In the genomic region with DNA sequence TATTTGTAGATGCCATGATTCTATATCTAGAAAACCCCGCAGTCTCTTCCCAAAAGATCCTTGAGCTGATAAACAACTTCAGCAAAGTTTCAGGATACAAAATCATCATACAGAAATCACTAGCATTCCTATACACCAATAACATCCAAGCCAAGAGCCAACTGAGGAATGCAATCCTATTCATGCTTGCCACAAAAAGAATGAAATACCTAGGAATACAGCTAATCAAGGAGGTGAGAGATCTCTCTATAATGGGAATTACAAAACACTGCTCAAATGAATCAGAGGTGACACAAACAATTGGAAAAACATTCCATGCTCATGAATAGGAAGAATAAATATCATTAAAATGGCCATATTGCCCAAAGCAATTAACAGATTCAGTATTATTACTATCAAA, we compare ENCODE assay signal across 25 cellular contexts.
"Had no signal": no experiment of that assay in that cellular context is flagged by ENCODE, and none has a peak within 500 bp of the region (broad histone marks: within the 10 kb centered on the region; RNA-seq: fewer than 3 reads in every experiment).

No MANE protein-coding gene starts in this region.

- H3K9ac ChIP-seq: neural progenitor cell had no signal

- H3K4me2 ChIP-seq: hepatocyte, neural progenitor cell had no signal

- H3K79me2 ChIP-seq: hepatocyte had no signal

- H2AFZ ChIP-seq: hepatocyte, neural progenitor cell had no signal

- DNase-seq: dermis blood vessel endothelial cell; effector memory CD4-positive, alpha-beta T cell; foreskin fibroblast; heart left ventricle; left cardiac atrium; left lung; mesendoderm; midbrain; naive thymus-derived CD4-positive, alpha-beta T cell; nucleus accumbens; right cardiac atrium; sigmoid colon; spleen; stimulated activated CD4-positive, alpha-beta T cell treated with anti-CD3 and anti-CD28 coated beads, Interleukin-4, amount 100 ng/mL, for 4 hours; upper lobe of right lung; uterus had no signal

- H3K36me3 ChIP-seq: gastroesophageal sphincter, heart left ventricle, left lung, neural progenitor cell, prostate gland, sigmoid colon, spleen, thoracic aorta, tibial nerve, upper lobe of right lung, uterus had no signal

- H3K27me3 ChIP-seq: gastroesophageal sphincter, heart left ventricle, hepatocyte, left lung, neural progenitor cell, sigmoid colon, spleen, tibial nerve, upper lobe of right lung, uterus had no signal

- H3K4me1 ChIP-seq: gastroesophageal sphincter, heart left ventricle, left lung, neural progenitor cell, prostate gland, sigmoid colon, spleen, tibial nerve, upper lobe of right lung, uterus had no signal

- H3K9me3 ChIP-seq: left lung, prostate gland, sigmoid colon, spleen, thoracic aorta, tibial nerve, upper lobe of right lung, uterus had no signal

- H3K4me3 ChIP-seq: coronary artery, gastroesophageal sphincter, heart left ventricle, hepatocyte, left lung, neural progenitor cell, prostate gland, sigmoid colon, skin epidermis, spleen, thoracic aorta, tibial nerve, upper lobe of right lung, uterus had no signal

- H3K27ac ChIP-seq: coronary artery, gastroesophageal sphincter, heart left ventricle, hepatocyte, left lung, neural progenitor cell, prostate gland, sigmoid colon, skin epidermis, spleen, thoracic aorta, tibial nerve, upper lobe of right lung, uterus had no signal

- ATAC-seq: gastroesophageal sphincter; heart left ventricle; left cardiac atrium; left lung; naive thymus-derived CD4-positive, alpha-beta T cell; right cardiac atrium; stimulated activated memory B cell treated with anti-CD40 and anti-IgM and Interleukin-4, amounts not matched to agents 10 μg/mL and 1 μg/mL and 100 μg/mL, for 72 hours; upper lobe of right lung had no signal
